1 cellular context compared by ENCODE assay signal in the genomic region with DNA sequence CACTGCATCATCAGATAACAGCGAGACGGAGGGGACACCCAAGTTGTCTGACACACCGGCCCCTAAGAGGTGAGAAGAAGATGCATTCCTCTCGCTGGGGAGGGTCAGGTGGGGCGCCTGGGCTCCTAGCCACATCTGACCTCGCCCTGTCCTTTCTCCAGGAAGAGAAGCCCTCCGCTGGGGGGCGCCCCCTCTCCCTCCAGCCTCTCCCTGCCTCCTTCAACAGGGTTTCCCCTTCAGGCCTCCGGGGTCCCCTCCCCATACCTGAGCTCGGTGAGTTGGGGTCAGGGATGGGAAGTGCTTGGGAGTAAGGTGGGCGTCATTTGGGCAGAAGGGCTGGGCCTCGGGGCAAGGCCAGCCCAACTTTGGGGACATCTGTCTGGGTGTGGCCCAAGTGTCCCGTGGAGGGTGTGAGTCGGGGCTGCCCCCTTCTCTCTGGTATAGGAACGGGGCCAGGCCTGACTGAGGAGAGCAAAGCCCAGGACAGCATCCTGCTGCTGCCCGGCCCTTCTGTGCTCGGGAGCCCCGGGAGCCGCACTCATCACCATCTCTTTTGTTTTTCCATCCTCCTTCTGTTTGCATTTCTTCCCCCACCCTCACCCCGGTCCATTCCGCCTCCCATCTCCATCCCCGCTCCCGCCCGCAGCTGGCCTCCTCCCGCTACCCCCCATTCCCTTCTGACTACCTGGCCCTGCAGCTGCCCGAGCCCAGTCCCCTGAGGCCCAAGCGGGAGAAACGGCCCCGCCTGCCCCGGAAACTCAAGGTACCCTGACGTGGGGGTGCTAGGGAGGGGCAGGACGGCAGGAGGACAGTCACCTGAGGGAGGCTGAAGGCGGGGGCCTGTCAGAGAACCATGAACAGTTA.
TF ChIP-seq lines count a peak whose summit lies in the region.

No MANE protein-coding gene starts in this region.

TF ChIP-seq in IMR-90, 13 proteins besides CTCF, POLR2A, EP300 and RAD21:
- TF ChIP-seq RFX5 (IDR thresholded peaks at IDR 0.05; ENCODE audit: low read depth, low read length) (no peak), NFE2L2 (IDR thresholded peaks at IDR 0.05; ENCODE audit: low read depth, low read length) (no peak), BHLHE40 (IDR thresholded peaks at IDR 0.05; ENCODE audit: low read depth, low read length) (no peak), MAZ (IDR thresholded peaks at IDR 0.05; ENCODE audit: borderline replicate concordance, low read depth, low read length) (no peak), CHD1 (IDR thresholded peaks at IDR 0.05; ENCODE audit: low read depth, low read length) (no peak), SMC3 (IDR thresholded peaks at IDR 0.05; ENCODE audit: low read depth, low read length) (no peak), RCOR1 (IDR thresholded peaks at IDR 0.05; ENCODE audit: insufficient replicate concordance, low read length) (no peak), FOS (IDR thresholded peaks at IDR 0.05; ENCODE audit: low read depth, low read length) (no peak), CEBPB (IDR thresholded peaks at IDR 0.05; ENCODE audit: low read depth, low read length) (no peak), MXI1 (IDR thresholded peaks at IDR 0.05; ENCODE audit: borderline replicate concordance, low read depth, low read length) (no peak), MAFK (IDR thresholded peaks at IDR 0.05; ENCODE audit: low read depth, low read length) (no peak)
- TF ChIP-seq, protein P1, sequence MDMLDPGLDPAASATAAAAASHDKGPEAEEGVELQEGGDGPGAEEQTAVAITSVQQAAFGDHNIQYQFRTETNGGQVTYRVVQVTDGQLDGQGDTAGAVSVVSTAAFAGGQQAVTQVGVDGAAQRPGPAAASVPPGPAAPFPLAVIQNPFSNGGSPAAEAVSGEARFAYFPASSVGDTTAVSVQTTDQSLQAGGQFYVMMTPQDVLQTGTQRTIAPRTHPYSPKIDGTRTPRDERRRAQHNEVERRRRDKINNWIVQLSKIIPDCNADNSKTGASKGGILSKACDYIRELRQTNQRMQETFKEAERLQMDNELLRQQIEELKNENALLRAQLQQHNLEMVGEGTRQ (IDR thresholded peaks at IDR 0.05; ENCODE audit: low read depth, low read length), result no peak
TF ChIP-seq in IMR-90: peak in this region for 0.
